8 cellular contexts compared by ENCODE assay signal in genomic region chr6:11094411-11094851, GRCh38. TPM values are rescaled to one million over a fixed set of nuclear protein-coding genes. Genes with fewer than 3 reads are reported as not detected.
DNase-seq lines count a peak whose midpoint lies in the region; ATAC-seq and TF ChIP-seq lines count a peak whose summit lies in the region.

No MANE protein-coding gene starts in this region.

- H3K36me3 ChIP-seq in muscle layer of colon (ENCODE audit: insufficient read depth, low read length), result no peaks in the 10 kb centered on the region

- TF ChIP-seq CTCF in endothelial cell (IDR thresholded peaks at IDR 0.05; ENCODE audit: unreplicated experiment), result no peak

- ATAC-seq in HG02588 (IDR thresholded peaks at IDR 0.05; ENCODE audit: unreplicated experiment), result peak; percentile 28
- ATAC-seq in stimulated activated naive CD8-positive, alpha-beta T cell treated with anti-CD3 and anti-CD28 coated beads, Interleukin-15, amount 100 ng/mL, for 72 hours, result peak; percentile 53

- peak overlapping the region; percentile 92 for H3K4me3 Mint-ChIP-seq in activated CD4-positive, alpha-beta T cell treated with anti-CD3 and anti-CD28 coated beads, Interleukin-2, amount 10 ng/mL, durations not matched to agents 24 days and 14 days
- peak overlapping the region; percentile 99 for H3K4me3 Mint-ChIP-seq in endothelial cell (ENCODE audit: unreplicated experiment)
- peak overlapping the region; percentile 92 to 99 for H3K4me3 Mint-ChIP-seq in stimulated activated naive CD8-positive, alpha-beta T cell treated with anti-CD3 and anti-CD28 coated beads, Interleukin-15, amount 100 ng/mL, for 72 hours

- peak overlapping the region; percentile 82 for H3K27ac ChIP-seq in muscle layer of colon (ENCODE audit: low read depth, low read length)

- peak; percentile 52 for DNase-seq in 8988T
- DNase-seq in NAMALWA (ENCODE audit: low spot score), result peak; percentile 73
- peak; percentile 87 for DNase-seq in activated CD4-positive, alpha-beta T cell treated with anti-CD3 and anti-CD28 coated beads, Interleukin-2, amount 10 ng/mL, durations not matched to agents 24 days and 14 days
- peak; percentile 49 for DNase-seq in endothelial cell (ENCODE audit: low spot score)
- peak; percentile 49 to 69 for DNase-seq in stimulated activated naive CD8-positive, alpha-beta T cell treated with anti-CD3 and anti-CD28 coated beads, Interleukin-15, amount 100 ng/mL, for 72 hours

- H3K4me3 ChIP-seq in GM08714 (ENCODE audit: low read length) (peak overlapping the region; percentile 91), muscle layer of colon (ENCODE audit: low read depth in 1 of 2, low read length in 2 of 2) (peak overlapping the region; percentile 86 to 96)

- H3K36me3 Mint-ChIP-seq in activated CD4-positive, alpha-beta T cell treated with anti-CD3 and anti-CD28 coated beads, Interleukin-2, amount 10 ng/mL, durations not matched to agents 24 days and 14 days (ENCODE audit: low read depth), result peaks cover 11% of the 10 kb centered on the region
- H3K36me3 Mint-ChIP-seq in endothelial cell (ENCODE audit: low read depth, unreplicated experiment), result peaks cover under 1% of the 10 kb centered on the region

- H3K4me1 ChIP-seq in muscle layer of colon (ENCODE audit: insufficient read depth, low read length), result peaks cover 7% of the 10 kb centered on the region

- peak overlapping the region; percentile 76 for H3K9ac ChIP-seq in muscle layer of colon (ENCODE audit: low read length)

- peak overlapping the region; percentile 95 for H3K27ac Mint-ChIP-seq in activated CD4-positive, alpha-beta T cell treated with anti-CD3 and anti-CD28 coated beads, Interleukin-2, amount 10 ng/mL, durations not matched to agents 24 days and 14 days
- H3K27ac Mint-ChIP-seq in endothelial cell (ENCODE audit: unreplicated experiment), result peak overlapping the region; percentile 94
- H3K27ac Mint-ChIP-seq in stimulated activated naive CD8-positive, alpha-beta T cell treated with anti-CD3 and anti-CD28 coated beads, Interleukin-15, amount 100 ng/mL, for 72 hours, result peak overlapping the region; percentile 98 to 99

- no peaks in the 10 kb centered on the region for H3K9me3 ChIP-seq in muscle layer of colon (ENCODE audit: low read length)

- no peaks in the 10 kb centered on the region for H3K9me3 Mint-ChIP-seq in activated CD4-positive, alpha-beta T cell treated with anti-CD3 and anti-CD28 coated beads, Interleukin-2, amount 10 ng/mL, durations not matched to agents 24 days and 14 days
- no peaks in the 10 kb centered on the region for H3K9me3 Mint-ChIP-seq in endothelial cell (ENCODE audit: unreplicated experiment)
- H3K9me3 Mint-ChIP-seq in stimulated activated naive CD8-positive, alpha-beta T cell treated with anti-CD3 and anti-CD28 coated beads, Interleukin-15, amount 100 ng/mL, for 72 hours, result no peaks in the 10 kb centered on the region

- no peaks in the 10 kb centered on the region for H3K27me3 ChIP-seq in muscle layer of colon (ENCODE audit: control insufficient read depth in 1 of 2, insufficient read depth in 2 of 2, low read length in 2 of 2)

- H3K27me3 Mint-ChIP-seq in activated CD4-positive, alpha-beta T cell treated with anti-CD3 and anti-CD28 coated beads, Interleukin-2, amount 10 ng/mL, durations not matched to agents 24 days and 14 days, result no peaks in the 10 kb centered on the region
- H3K27me3 Mint-ChIP-seq in endothelial cell (ENCODE audit: unreplicated experiment), result no peaks in the 10 kb centered on the region
- H3K27me3 Mint-ChIP-seq in stimulated activated naive CD8-positive, alpha-beta T cell treated with anti-CD3 and anti-CD28 coated beads, Interleukin-15, amount 100 ng/mL, for 72 hours, result no peaks in the 10 kb centered on the region

- intact Hi-C loops in activated CD4-positive, alpha-beta T cell treated with anti-CD3 and anti-CD28 coated beads, Interleukin-2, amount 10 ng/mL, durations not matched to agents 24 days and 14 days (cut with micrococcal nuclease), result loop anchor here (1.0 to 5.0 kb wide), 5 partner anchors 16 to 402 kb away; partner anchors contain the start of genes ERVFRD-1, MAK and NEDD9

- peaks cover 26% of the 10 kb centered on the region for H3K4me1 Mint-ChIP-seq in activated CD4-positive, alpha-beta T cell treated with anti-CD3 and anti-CD28 coated beads, Interleukin-2, amount 10 ng/mL, durations not matched to agents 24 days and 14 days
- H3K4me1 Mint-ChIP-seq in endothelial cell (ENCODE audit: unreplicated experiment), result peaks cover 24% of the 10 kb centered on the region
- peaks cover 28% of the 10 kb centered on the region for H3K4me1 Mint-ChIP-seq in stimulated activated naive CD8-positive, alpha-beta T cell treated with anti-CD3 and anti-CD28 coated beads, Interleukin-15, amount 100 ng/mL, for 72 hours

RNA-seq across cellular contexts. Expression of gene SMIM13, which starts 0.8 kb away (rescaled TPM):
- 15.2 and 15.6 TPM in 2 replicates for total RNA-seq in activated CD4-positive, alpha-beta T cell treated with anti-CD3 and anti-CD28 coated beads, Interleukin-2, amount 10 ng/mL, durations not matched to agents 24 days and 14 days
- total RNA-seq in endothelial cell (ENCODE audit: unreplicated experiment), result 8.7 TPM

RNA-seq across cellular contexts. Expression of gene ERVFRD-1, which starts 17.1 kb away (rescaled TPM):
- not detected in 2 replicates for total RNA-seq in activated CD4-positive, alpha-beta T cell treated with anti-CD3 and anti-CD28 coated beads, Interleukin-2, amount 10 ng/mL, durations not matched to agents 24 days and 14 days
- total RNA-seq in endothelial cell (ENCODE audit: unreplicated experiment), result not detected

RNA-seq across cellular contexts. Expression of gene ELOVL2, which starts 50.3 kb away (rescaled TPM):
- total RNA-seq in activated CD4-positive, alpha-beta T cell treated with anti-CD3 and anti-CD28 coated beads, Interleukin-2, amount 10 ng/mL, durations not matched to agents 24 days and 14 days, result not detected in 2 replicates
- total RNA-seq in endothelial cell (ENCODE audit: unreplicated experiment), result 0.31 TPM

Comparison
In these comparisons a context has a peak if more than half of its experiments do, and no peak if none do; other contexts are left out.
1. Peak in every context shown above with its lines: DNase-seq, ATAC-seq, H3K4me3 ChIP-seq and H3K27ac ChIP-seq.